Comparison of ENCODE assay signal across 8 cellular contexts in the genomic region with DNA sequence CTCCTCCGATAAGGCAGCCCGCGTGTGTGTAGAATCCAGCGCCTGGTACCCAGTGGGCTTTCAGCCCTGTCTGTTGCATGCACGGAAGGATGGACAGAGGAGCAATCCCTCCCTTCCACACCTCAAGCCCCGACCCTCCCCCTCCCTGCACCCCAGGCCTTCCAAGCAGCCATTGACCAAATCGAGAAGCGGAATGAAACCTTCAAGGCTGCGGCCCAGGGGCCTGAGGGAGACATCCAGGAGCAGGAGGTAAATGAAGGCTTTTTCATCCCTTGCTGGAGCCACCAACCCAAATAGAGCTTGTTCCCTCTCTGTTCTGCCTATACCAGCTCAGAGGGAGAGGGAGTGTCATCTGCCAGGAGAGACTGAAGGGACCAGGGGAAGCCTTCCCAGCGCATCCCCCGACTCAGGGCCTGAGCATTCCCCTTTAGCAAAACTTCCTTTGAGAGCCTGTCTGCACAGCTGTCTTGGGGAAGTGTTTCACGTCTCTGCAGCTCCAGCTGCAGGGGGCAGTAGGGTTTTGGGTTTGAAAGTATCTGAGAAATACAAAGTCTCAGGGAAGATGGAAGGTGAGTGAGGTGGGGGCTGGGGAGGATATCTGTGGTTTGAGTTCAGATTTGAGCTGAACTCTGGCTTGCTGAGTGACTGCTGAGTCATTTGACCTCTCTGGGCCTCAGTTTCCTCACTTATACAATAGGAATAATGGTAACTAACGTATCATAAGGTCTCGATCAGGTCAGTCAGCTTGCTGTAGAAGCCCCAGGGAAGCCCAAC. TPM values are rescaled to one million over a fixed set of nuclear protein-coding genes. Genes with fewer than 3 reads are reported as not detected.
DNase-seq lines count a peak whose midpoint lies in the region; ATAC-seq, FAIRE-seq and TF ChIP-seq lines count a peak whose summit lies in the region.

No MANE protein-coding gene starts in this region.

- no peaks in the 10 kb centered on the region for H3K79me2 ChIP-seq in HepG2 (ENCODE audit: insufficient read depth, low read length)

- H3K27ac Mint-ChIP-seq in activated T-helper 17 cell treated with anti-CD3 and anti-CD28 coated beads, Interleukin-2, amount 50 U/mL, for 72 hours: peak overlapping the region; percentile 96

- no peaks in the 10 kb centered on the region for H4K20me1 ChIP-seq in HepG2 (ENCODE audit: insufficient read depth, low read length)

- no peaks in the 10 kb centered on the region for H3K27me3 Mint-ChIP-seq in activated T-helper 17 cell treated with anti-CD3 and anti-CD28 coated beads, Interleukin-2, amount 50 U/mL, for 72 hours

- TF ChIP-seq RAD21 in HepG2 (CRISPR knock-in tag; IDR thresholded peaks at IDR 0.05): peak; percentile 67

- in situ Hi-C loops in GM13976 (cut with MboI; ENCODE audit: low sequenced_read_pairs, unreplicated experiment): loop anchor here (10.0 kb wide), 1 partner anchor 193 kb away; no protein-coding TSS in a partner anchor
- in situ Hi-C loops in HepG2 (cut with HindIII; ENCODE audit: extremely low pct_ligation_motif_present, low pct_unique_long_range_greater_than_20kb): loop anchor here (5.0 to 10.0 kb wide), 2 partner anchors 153 to 186 kb away; partner anchors contain the start of gene PIM1

- intact Hi-C loops in HepG2 (cut with micrococcal nuclease; ENCODE audit: unreplicated experiment) (no loop called here), testis (cut with DNase I; ENCODE audit: low total_unique reads) (loop anchor here (10.0 kb wide), 1 partner anchor 153 kb away; the partner anchor contains the start of gene PIM1)

- H3K4me2 ChIP-seq in HepG2 (ENCODE audit: low read depth, low read length): no peak overlapping the region

- TF ChIP-seq POLR2A in Peyer's patch (IDR thresholded peaks at IDR 0.05): no peak
- no peak for TF ChIP-seq POLR2A in HepG2 (IDR thresholded peaks at IDR 0.05; ENCODE audit: insufficient read depth in 1 of 2, low read depth in 2 of 2, low read length in 2 of 2)
- no peak for TF ChIP-seq POLR2A in testis (IDR thresholded peaks at IDR 0.05)

- POLR2A ChIA-PET in HepG2 (lab: Yijun Ruan, JAX): interaction anchor here (1.1 kb wide), 1 partner anchor 184 kb away, joined by 3 read pairs; no protein-coding TSS in a partner anchor

- H3K9me3 ChIP-seq in Peyer's patch: no peaks in the 10 kb centered on the region
- no peaks in the 10 kb centered on the region for H3K9me3 ChIP-seq in HepG2 (ENCODE audit: low read length)
- H3K9me3 ChIP-seq in testis: no peaks in the 10 kb centered on the region

- H3K9ac ChIP-seq in HepG2 (ENCODE audit: insufficient read depth, low read depth, low read length): no peak overlapping the region

- ATAC-seq in activated T-helper 17 cell treated with anti-CD3 and anti-CD28 coated beads, Interleukin-2, amount 50 U/mL, for 72 hours (replicated peaks): peak; percentile 49
- ATAC-seq in HepG2 (no peak), GM19324 (IDR thresholded peaks at IDR 0.05; ENCODE audit: low FRiP score, unreplicated experiment) (no peak), HG02840 (IDR thresholded peaks at IDR 0.05; ENCODE audit: low FRiP score, unreplicated experiment) (no peak)

- H3K27me3 ChIP-seq in Peyer's patch (no peaks in the 10 kb centered on the region), HepG2 (ENCODE audit: control insufficient read depth in 1 of 2, insufficient read depth in 2 of 2, low read length in 2 of 2) (peaks cover 1 to 23% of the 10 kb centered on the region in 2 experiments; a peak in 4 of 5 replicates), testis (no peaks in the 10 kb centered on the region)

- peak; percentile 47 for TF ChIP-seq CTCF in GM13976 (IDR thresholded peaks at IDR 0.05; ENCODE audit: borderline replicate concordance, control extremely low read depth, extremely low read depth, insufficient read depth, missing control alignments)
- TF ChIP-seq CTCF in Peyer's patch (IDR thresholded peaks at IDR 0.05): peak in 3 of 6 experiments; percentile 29 to 43 (median 30)
- peak; percentile 82 for TF ChIP-seq CTCF in HepG2 (CRISPR knock-in tag; IDR thresholded peaks at IDR 0.05)
- no peak for TF ChIP-seq CTCF in testis (IDR thresholded peaks at IDR 0.05)

- H3K4me1 ChIP-seq in Peyer's patch (peaks cover 0 to 10% (median 1%) of the 10 kb centered on the region in 4 donors), HepG2 (ENCODE audit: insufficient read depth, low read length) (peaks cover 66% of the 10 kb centered on the region), testis (peaks cover 24% of the 10 kb centered on the region)

- H3K4me3 ChIP-seq in Peyer's patch (no peak overlapping the region), HepG2 (replicated peaks in 1 of 3; ENCODE audit: insufficient read depth in 1 of 3, low read depth in 2 of 3, low read length in 3 of 3) (no peak overlapping the region), testis (no peak overlapping the region)

- no peak overlapping the region for H2AFZ ChIP-seq in HepG2 (ENCODE audit: low read length)

- no peaks in the 10 kb centered on the region for H3K36me3 Mint-ChIP-seq in activated T-helper 17 cell treated with anti-CD3 and anti-CD28 coated beads, Interleukin-2, amount 50 U/mL, for 72 hours (ENCODE audit: low read depth)

- DNase-seq in GM13976 (ENCODE audit: low spot score) (no peak), Peyer's patch (peak in 2 of 3 donors; percentile 41 to 65), HepG2 (ENCODE audit: low spot score) (peak; percentile 37), testis (peak; percentile 46), foreskin melanocyte (no peak)

- TF ChIP-seq EP300 in HepG2 (IDR thresholded peaks at IDR 0.05; ENCODE audit: low read depth in 2 of 2, low read length in 2 of 2): no peak; a peak in 1 of 4 replicates
- no peak for TF ChIP-seq EP300 in HepG2 (CRISPR knock-in tag; IDR thresholded peaks at IDR 0.05; ENCODE audit: borderline replicate concordance)

- H3K4me1 Mint-ChIP-seq in activated T-helper 17 cell treated with anti-CD3 and anti-CD28 coated beads, Interleukin-2, amount 50 U/mL, for 72 hours: peaks cover 56% of the 10 kb centered on the region

- H3K9me3 Mint-ChIP-seq in activated T-helper 17 cell treated with anti-CD3 and anti-CD28 coated beads, Interleukin-2, amount 50 U/mL, for 72 hours: no peaks in the 10 kb centered on the region

- WGBS in HepG2 (ENCODE audit: low lambda C conversion rate): 44% methylated on average over 12 of the region's 14 CpGs
- 79 to 83% methylated on average over 13 to 14 of the region's 14 CpGs for WGBS in testis, 2 donors

- H3K4me3 Mint-ChIP-seq in activated T-helper 17 cell treated with anti-CD3 and anti-CD28 coated beads, Interleukin-2, amount 50 U/mL, for 72 hours: peak overlapping the region; percentile 78

- CTCF ChIA-PET in HepG2 (lab: Yijun Ruan, JAX; ENCODE audit: low intra/inter-chr PET ratio, low total read pairs): interaction anchor here (1.5 to 7.8 kb wide), 3 partner anchors 7 to 188 kb away, joined by 4 to 268 read pairs (median 4); no protein-coding TSS in a partner anchor

- H3K36me3 ChIP-seq in Peyer's patch (no peaks in the 10 kb centered on the region), HepG2 (replicated peaks in 1 of 2; ENCODE audit: control insufficient read depth in 1 of 2, insufficient read depth in 2 of 2, low read length in 2 of 2) (no peaks in the 10 kb centered on the region), testis (ENCODE audit: low read depth, missing control alignments) (no peaks in the 10 kb centered on the region)

- no peak overlapping the region for H3K27ac ChIP-seq in Peyer's patch
- no peak overlapping the region for H3K27ac ChIP-seq in HepG2 (ENCODE audit: extremely low read length, insufficient read depth, low read length)
- H3K27ac ChIP-seq in testis: no peak overlapping the region

- peak; percentile 49 for FAIRE-seq in HepG2 (lab: Jason Lieb, UNC)

- no TSS peak for BruUV-seq in HepG2 (replicated peaks; lab: Mats Ljungman, UMichigan)

RNA-seq across cellular contexts. Expression of gene FGD2, which starts 16.1 kb away (rescaled TPM):
- total RNA-seq in Peyer's patch: 100 to 1,000 TPM in 1 of 4 donors, 10 to 100 TPM in 2, 1 to 10 TPM in 1; 2.5 to 292 (median 34.9) TPM
- total RNA-seq in activated T-helper 17 cell treated with anti-CD3 and anti-CD28 coated beads, Interleukin-2, amount 50 U/mL, for 72 hours: 1 to 10 TPM; 5.3 to 8.3 TPM
- total RNA-seq in HepG2 (2016; rRNA removed; fragmentation: Illumina TruSeq; extraction: Trizol): not detected in 2 replicates
- total RNA-seq in HepG2 (2016; cell fraction: cytosol; rRNA removed; fragmentation: Illumina TruSeq; extraction: Trizol; ENCODE audit: low read depth): not detected in 2 replicates
- not detected in 2 replicates for total RNA-seq in HepG2 (2016; cell fraction: insoluble cytoplasmic fraction; rRNA removed; fragmentation: Illumina TruSeq; extraction: Trizol)
- total RNA-seq in HepG2 (2016; cell fraction: membrane; rRNA removed; fragmentation: Illumina TruSeq; extraction: Trizol): not detected in 2 replicates
- not detected in 2 replicates for total RNA-seq in HepG2 (2016; cell fraction: nucleus; rRNA removed; fragmentation: Illumina TruSeq; extraction: Trizol)
- 0.03 TPM in 1 of 2 replicates, not detected in the other for polyA plus RNA-seq in HepG2 (2011; rRNA removed)
- not detected in 2 replicates for polyA plus RNA-seq in HepG2 (2011; cell fraction: cytosol; rRNA removed)
- polyA plus RNA-seq in HepG2 (2011; cell fraction: nucleus; rRNA removed): 0.13 and 0.17 TPM in 2 replicates
- polyA plus RNA-seq in HepG2 (2012): not detected in 2 replicates
- polyA plus RNA-seq in HepG2 (2016; cell fraction: cytosol; fragmentation: Illumina TruSeq; extraction: Trizol; ENCODE audit: low read depth): not detected in 2 replicates
- polyA plus RNA-seq in HepG2 (2016; cell fraction: insoluble cytoplasmic fraction; fragmentation: Illumina TruSeq; extraction: Trizol; ENCODE audit: low read depth): not detected in 2 replicates
- not detected in 2 replicates for polyA plus RNA-seq in HepG2 (2016; cell fraction: membrane; fragmentation: Illumina TruSeq; extraction: Trizol; ENCODE audit: low read depth)
- polyA plus RNA-seq in HepG2 (2016; cell fraction: nucleus; fragmentation: Illumina TruSeq; extraction: Trizol; ENCODE audit: insufficient read depth, low read depth): not detected in 2 replicates
- polyA minus RNA-seq in HepG2 (2011; rRNA and poly(A)+ RNA removed; ENCODE audit: low replicate concordance): not detected in 2 replicates
- polyA minus RNA-seq in HepG2 (2011; cell fraction: cytosol; rRNA and poly(A)+ RNA removed): not detected in 2 replicates
- 0.25 TPM in 1 of 2 replicates, not detected in the other for polyA minus RNA-seq in HepG2 (2011; cell fraction: nucleus; rRNA and poly(A)+ RNA removed)
- 10 to 100 TPM in 1 of 2 donors, 1 to 10 TPM in 1; 7.0 to 16.0 TPM for total RNA-seq in testis
- polyA plus RNA-seq in testis (ENCODE audit: insufficient read depth, low read depth, low replicate concordance): 5.8 TPM

RNA-seq across cellular contexts. Expression of gene MTCH1, which starts 35.5 kb away (rescaled TPM):
- total RNA-seq in Peyer's patch (100 to 1,000 TPM; 127 to 186 (median 158) TPM), HepG2 (2016; rRNA removed; fragmentation: Illumina TruSeq; extraction: Trizol) (115 and 144 TPM in 2 replicates), testis (100 to 1,000 TPM; 227 to 316 TPM)
- 100 to 1,000 TPM in 1 of 2 donors, 10 to 100 TPM in 1; 97.9 to 133 TPM for total RNA-seq in activated T-helper 17 cell treated with anti-CD3 and anti-CD28 coated beads, Interleukin-2, amount 50 U/mL, for 72 hours
- 53.5 and 64.3 TPM in 2 replicates for total RNA-seq in HepG2 (2016; cell fraction: cytosol; rRNA removed; fragmentation: Illumina TruSeq; extraction: Trizol; ENCODE audit: low read depth)
- 99.7 and 146 TPM in 2 replicates for total RNA-seq in HepG2 (2016; cell fraction: insoluble cytoplasmic fraction; rRNA removed; fragmentation: Illumina TruSeq; extraction: Trizol)
- total RNA-seq in HepG2 (2016; cell fraction: membrane; rRNA removed; fragmentation: Illumina TruSeq; extraction: Trizol): 112 and 127 TPM in 2 replicates
- total RNA-seq in HepG2 (2016; cell fraction: nucleus; rRNA removed; fragmentation: Illumina TruSeq; extraction: Trizol): 129 and 139 TPM in 2 replicates
- polyA plus RNA-seq in HepG2 (2011; rRNA removed) (86.2 and 96.1 TPM in 2 replicates), testis (ENCODE audit: insufficient read depth, low read depth, low replicate concordance) (157 TPM)
- 84.5 and 90.6 TPM in 2 replicates for polyA plus RNA-seq in HepG2 (2011; cell fraction: cytosol; rRNA removed)
- polyA plus RNA-seq in HepG2 (2011; cell fraction: nucleus; rRNA removed): 168 and 184 TPM in 2 replicates
- polyA plus RNA-seq in HepG2 (2012): 90.8 and 127 TPM in 2 replicates
- polyA plus RNA-seq in HepG2 (2016; cell fraction: cytosol; fragmentation: Illumina TruSeq; extraction: Trizol; ENCODE audit: low read depth): 50.6 and 64.6 TPM in 2 replicates
- 92.2 and 107 TPM in 2 replicates for polyA plus RNA-seq in HepG2 (2016; cell fraction: insoluble cytoplasmic fraction; fragmentation: Illumina TruSeq; extraction: Trizol; ENCODE audit: low read depth)
- 86.2 and 95.7 TPM in 2 replicates for polyA plus RNA-seq in HepG2 (2016; cell fraction: membrane; fragmentation: Illumina TruSeq; extraction: Trizol; ENCODE audit: low read depth)
- polyA plus RNA-seq in HepG2 (2016; cell fraction: nucleus; fragmentation: Illumina TruSeq; extraction: Trizol; ENCODE audit: insufficient read depth, low read depth): 185 and 196 TPM in 2 replicates
- polyA minus RNA-seq in HepG2 (2011; rRNA and poly(A)+ RNA removed; ENCODE audit: low replicate concordance): 134 and 163 TPM in 2 replicates
- polyA minus RNA-seq in HepG2 (2011; cell fraction: cytosol; rRNA and poly(A)+ RNA removed): 32.2 and 36.3 TPM in 2 replicates
- 109 and 138 TPM in 2 replicates for polyA minus RNA-seq in HepG2 (2011; cell fraction: nucleus; rRNA and poly(A)+ RNA removed)

Comparison
In these comparisons a context has a peak if more than half of its experiments do, and no peak if none do; other contexts are left out.
1. DNase-seq: peak in Peyer's patch (2 of 3), HepG2 (single experiment) and testis (single experiment); none in GM13976 (single experiment) and foreskin melanocyte (single experiment).
2. CTCF ChIP-seq: peak in GM13976 (single experiment) and HepG2 (single experiment); none in testis (0 of 3).